Comparison of ENCODE assay signal across 20 cellular contexts in genomic region chr20:63648895-63649589, GRCh38. TPM values are rescaled to one million over a fixed set of nuclear protein-coding genes. Genes with fewer than 3 reads are reported as not detected.
"Had no signal": no experiment of that assay in that cellular context is flagged by ENCODE, and none has a peak within 500 bp of the region (broad histone marks: within the 10 kb centered on the region; RNA-seq: fewer than 3 reads in every experiment).

No MANE protein-coding gene starts in this region.

- H3K4me3 Mint-ChIP-seq: activated B cell treated with CpG ODN at 0.5 μM for 24 hours; activated CD8-positive, alpha-beta T cell treated with anti-CD3 and anti-CD28 coated beads for 36 hours; activated naive CD8-positive, alpha-beta T cell treated with anti-CD3 and anti-CD28 coated beads for 36 hours; activated T-cell treated with anti-CD3 and anti-CD28 coated beads, Interleukin-2, amount 50 U/mL, for 72 hours; central memory CD8-positive, alpha-beta T cell had no signal

- ATAC-seq: activated CD8-positive, alpha-beta T cell treated with anti-CD3 and anti-CD28 coated beads for 36 hours; activated T-cell treated with anti-CD3 and anti-CD28 coated beads, Interleukin-2, amount 50 U/mL, for 72 hours; right lobe of liver; stimulated activated naive CD8-positive, alpha-beta T cell treated with anti-CD3 and anti-CD28 coated beads, Interleukin-15, Interleukin-2, amounts not matched to agents 100 U/mL and 50 U/mL, for 24 hours had no signal

- DNase-seq: activated B cell treated with CpG ODN at 0.5 μM for 24 hours; activated CD4-positive, alpha-beta T cell treated with anti-CD3 and anti-CD28 coated beads for 48 hours; activated CD8-positive, alpha-beta T cell treated with anti-CD3 and anti-CD28 coated beads for 36 hours; activated naive CD8-positive, alpha-beta T cell treated with anti-CD3 and anti-CD28 coated beads for 36 hours; activated T-cell treated with anti-CD3 and anti-CD28 coated beads, Interleukin-2, amount 50 U/mL, for 72 hours; brain microvascular endothelial cell; effector CD8-positive, alpha-beta T cell; esophagus squamous epithelium; hypothalamus; mesendoderm; ovary; right lobe of liver; stimulated activated CD4-positive, alpha-beta T cell treated with anti-CD3 and anti-CD28 coated beads, Interleukin-4, amount 100 ng/mL, for 4 hours; stimulated activated CD8-positive, alpha-beta memory T cell treated with anti-CD3 and anti-CD28 coated beads, Interleukin-4, amount 100 ng/mL, for 48 hours; stimulated activated naive CD8-positive, alpha-beta T cell treated with anti-CD3 and anti-CD28 coated beads, Interleukin-15, Interleukin-2, amounts not matched to agents 100 U/mL and 50 U/mL, for 24 hours; T-helper 2 cell; upper lobe of left lung had no signal

- H3K36me3 ChIP-seq: brain microvascular endothelial cell, esophagus squamous epithelium, ovary, right lobe of liver, upper lobe of left lung had no signal

- H3K27me3 Mint-ChIP-seq: activated CD8-positive, alpha-beta T cell treated with anti-CD3 and anti-CD28 coated beads for 36 hours; activated naive CD8-positive, alpha-beta T cell treated with anti-CD3 and anti-CD28 coated beads for 36 hours; central memory CD8-positive, alpha-beta T cell had no signal

- H3K27me3 ChIP-seq: brain microvascular endothelial cell, ovary had no signal

- H3K36me3 Mint-ChIP-seq: activated naive CD8-positive, alpha-beta T cell treated with anti-CD3 and anti-CD28 coated beads for 36 hours had no signal

- H3K9me3 Mint-ChIP-seq: activated B cell treated with CpG ODN at 0.5 μM for 24 hours; activated CD8-positive, alpha-beta T cell treated with anti-CD3 and anti-CD28 coated beads for 36 hours; activated naive CD8-positive, alpha-beta T cell treated with anti-CD3 and anti-CD28 coated beads for 36 hours; activated T-cell treated with anti-CD3 and anti-CD28 coated beads, Interleukin-2, amount 50 U/mL, for 72 hours; central memory CD8-positive, alpha-beta T cell had no signal

- H3K9me3 ChIP-seq: esophagus squamous epithelium, ovary, right lobe of liver, upper lobe of left lung had no signal

- FAIRE-seq: endothelial cell of umbilical vein had no signal

- H3K27ac Mint-ChIP-seq: activated B cell treated with CpG ODN at 0.5 μM for 24 hours; activated CD8-positive, alpha-beta T cell treated with anti-CD3 and anti-CD28 coated beads for 36 hours; activated naive CD8-positive, alpha-beta T cell treated with anti-CD3 and anti-CD28 coated beads for 36 hours; activated T-cell treated with anti-CD3 and anti-CD28 coated beads, Interleukin-2, amount 50 U/mL, for 72 hours had no signal

- H3K4me2 ChIP-seq: smooth muscle cell had no signal

- H3K4me3 ChIP-seq: esophagus squamous epithelium, ovary, right lobe of liver, smooth muscle cell, upper lobe of left lung had no signal

- H3K27ac ChIP-seq: brain microvascular endothelial cell, esophagus squamous epithelium, ovary, right lobe of liver, upper lobe of left lung had no signal

RNA-seq across cellular contexts. Expression of gene TNFRSF6B, which starts 47.4 kb away (rescaled TPM):
- total RNA-seq: activated B cell treated with CpG ODN at 0.5 μM for 24 hours; activated CD8-positive, alpha-beta T cell treated with anti-CD3 and anti-CD28 coated beads for 36 hours; activated naive CD8-positive, alpha-beta T cell treated with anti-CD3 and anti-CD28 coated beads for 36 hours had no signal
